ENCODE assay signal across 1 cellular context in genomic region chr5:115209279-115209678, GRCh38.
TF ChIP-seq lines count a peak whose summit lies in the region.

No MANE protein-coding gene starts in this region.

TF ChIP-seq in GM12878, 131 proteins besides CTCF, POLR2A, EP300 and RAD21 (continued from another document):
- TF ChIP-seq BCL3 (IDR thresholded peaks at IDR 0.05; ENCODE audit: borderline replicate concordance, insufficient read depth, low read depth, low read length, poor library complexity, severe bottlenecking) (no peak), ETV6 (conservative IDR thresholded peaks at IDR 0.05 in 1 of 2, IDR thresholded peaks at IDR 0.05 in 1 of 2; ENCODE audit: borderline replicate concordance in 1 of 2, low read depth in 1 of 2) (peak in 1 of 2 experiments; percentile 92; a peak in 2 of 4 replicates), NKRF (conservative IDR thresholded peaks at IDR 0.05) (no peak), CREB1 (IDR thresholded peaks at IDR 0.05; ENCODE audit: low read depth) (peak; percentile 53; the same call in 1 of the 2 replicates), SRF (IDR thresholded peaks at IDR 0.05; ENCODE audit: low read depth in 2 of 2, low read length in 2 of 2) (no peak), RUNX3 (IDR thresholded peaks at IDR 0.05; ENCODE audit: low read length) (peak; percentile 97)
